Comparison of ENCODE assay signal across 10 cellular contexts in genomic region chrX:79270401-79270800, GRCh38.
DNase-seq lines count a peak whose midpoint lies in the region; ATAC-seq and TF ChIP-seq lines count a peak whose summit lies in the region.
"Had no signal": no experiment of that assay in that cellular context is flagged by ENCODE, and none has a peak within 500 bp of the region (broad histone marks: within the 10 kb centered on the region; RNA-seq: fewer than 3 reads in every experiment).

No MANE protein-coding gene starts in this region.

- no peaks in the 10 kb centered on the region for H3K27me3 Mint-ChIP-seq in T-helper 17 cell
- H3K27me3 Mint-ChIP-seq in natural killer cell treated with Interleukin-12 subunit alpha and Interleukin-12 subunit beta and Interleukin-15 and Interleukin-18, amount 100 ng/mL, for 72 hours: peaks cover 0 to 13% of the 10 kb centered on the region in 2 donors

- peaks cover 22% of the 10 kb centered on the region for H3K4me1 Mint-ChIP-seq in T-helper 17 cell
- H3K4me1 Mint-ChIP-seq in natural killer cell treated with Interleukin-12 subunit alpha and Interleukin-12 subunit beta and Interleukin-15 and Interleukin-18, amount 100 ng/mL, for 72 hours (ENCODE audit: low read depth in 2 of 2): peaks cover 33 to 39% of the 10 kb centered on the region in 2 donors
- H3K4me1 Mint-ChIP-seq: brain had no signal

- peak; percentile 19 for DNase-seq in NCI-H82 (lab: John Stamatoyannopoulos, UW)
- no peak for DNase-seq in NCI-H82 treated with DMSO at 0.1 percent for 48 hours (lab: John Stamatoyannopoulos, UW; ENCODE audit: unreplicated experiment)
- DNase-seq in T-helper 17 cell: peak; percentile 22 to 47 (median 40)
- peak; percentile 46 for DNase-seq in activated naive CD8-positive, alpha-beta T cell treated with anti-CD3 and anti-CD28 coated beads, Interleukin-2, amount 50 U/mL, for 16 hours (ENCODE audit: low read depth, low spot score)
- peak; percentile 82 for DNase-seq in natural killer cell treated with Interleukin-12 subunit alpha and Interleukin-12 subunit beta and Interleukin-15 and Interleukin-18, amount 100 ng/mL, for 72 hours (ENCODE audit: low spot score)
- no peak for DNase-seq in coronary artery (ENCODE audit: low spot score)
- no peak for DNase-seq in DMS153 (lab: John Stamatoyannopoulos, UW)

- H3K27ac Mint-ChIP-seq in T-helper 17 cell: peak overlapping the region; percentile 87
- peak overlapping the region; percentile 82 to 90 for H3K27ac Mint-ChIP-seq in natural killer cell treated with Interleukin-12 subunit alpha and Interleukin-12 subunit beta and Interleukin-15 and Interleukin-18, amount 100 ng/mL, for 72 hours
- H3K27ac Mint-ChIP-seq: brain had no signal

- no peaks in the 10 kb centered on the region for H3K36me3 Mint-ChIP-seq in T-helper 17 cell (ENCODE audit: low read depth)
- peaks cover 4% of the 10 kb centered on the region for H3K36me3 Mint-ChIP-seq in natural killer cell treated with Interleukin-12 subunit alpha and Interleukin-12 subunit beta and Interleukin-15 and Interleukin-18, amount 100 ng/mL, for 72 hours
- H3K36me3 Mint-ChIP-seq: brain had no signal

- no peak overlapping the region for H3K4me3 ChIP-seq in coronary artery
- H3K4me3 ChIP-seq: uterus had no signal

- ATAC-seq in HG03064 (IDR thresholded peaks at IDR 0.05; ENCODE audit: low read depth, unreplicated experiment) (peak; percentile 68), T-helper 17 cell (peak; percentile 96)
- peak; percentile 98 to 99 for ATAC-seq in natural killer cell treated with Interleukin-12 subunit alpha and Interleukin-12 subunit beta and Interleukin-15 and Interleukin-18, amount 100 ng/mL, for 72 hours

- no peak overlapping the region for H3K4me3 Mint-ChIP-seq in T-helper 17 cell
- peak overlapping the region; percentile 35 for H3K4me3 Mint-ChIP-seq in natural killer cell treated with Interleukin-12 subunit alpha and Interleukin-12 subunit beta and Interleukin-15 and Interleukin-18, amount 100 ng/mL, for 72 hours
- H3K4me3 Mint-ChIP-seq: brain had no signal

- no peaks in the 10 kb centered on the region for H3K9me3 ChIP-seq in T-helper 17 cell (ENCODE audit: control insufficient read depth, low read length, poor library complexity, severe bottlenecking)
- H3K9me3 ChIP-seq: uterus had no signal

- TF ChIP-seq CTCF in coronary artery (IDR thresholded peaks at IDR 0.05): no peak

- H3K27ac ChIP-seq in coronary artery: no peak overlapping the region
- H3K27ac ChIP-seq: uterus had no signal

- no peaks in the 10 kb centered on the region for H3K9me3 Mint-ChIP-seq in natural killer cell treated with Interleukin-12 subunit alpha and Interleukin-12 subunit beta and Interleukin-15 and Interleukin-18, amount 100 ng/mL, for 72 hours
- H3K9me3 Mint-ChIP-seq: brain had no signal

Comparison
In these comparisons a context has a peak if more than half of its experiments do, and no peak if none do; other contexts are left out.
1. DNase-seq: peak in NCI-H82 (single experiment), T-helper 17 cell (3 of 3), activated naive CD8-positive, alpha-beta T cell treated with anti-CD3 and anti-CD28 coated beads, Interleukin-2, amount 50 U/mL, for 16 hours (single experiment) and natural killer cell treated with Interleukin-12 subunit alpha and Interleukin-12 subunit beta and Interleukin-15 and Interleukin-18, amount 100 ng/mL, for 72 hours (single experiment); none in NCI-H82 treated with DMSO at 0.1 percent for 48 hours (single experiment), coronary artery (single experiment) and DMS153 (single experiment).
2. Peak in every context shown above with its lines, with median percentiles within 50 percentile points of each other: ATAC-seq.